8 cellular contexts compared by ENCODE assay signal in the genomic region with DNA sequence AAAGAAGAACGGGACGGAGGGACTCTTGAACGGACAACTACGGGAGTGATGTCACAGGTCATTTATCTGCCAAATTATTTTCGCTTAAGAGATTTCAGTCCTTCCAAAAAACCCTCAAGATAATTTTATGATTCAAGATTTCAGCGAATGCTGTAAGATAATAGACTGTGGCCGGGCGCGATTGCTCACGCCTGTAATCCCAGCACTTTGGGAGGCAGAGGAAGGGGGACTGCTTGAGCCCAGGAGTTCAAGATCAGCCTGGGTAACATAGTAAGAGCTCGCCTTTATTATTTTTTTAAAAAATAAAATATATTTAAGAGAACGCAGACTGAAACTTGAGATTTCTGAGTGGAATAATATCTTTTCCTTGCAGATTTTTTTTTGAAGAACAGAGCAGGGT. TPM values are rescaled to one million over a fixed set of nuclear protein-coding genes. Genes with fewer than 3 reads are reported as not detected.
DNase-seq lines count a peak whose midpoint lies in the region; ATAC-seq and TF ChIP-seq lines count a peak whose summit lies in the region.

No MANE protein-coding gene starts in this region.

- H3K4me1 Mint-ChIP-seq in endodermal cell (peaks cover 8% of the 10 kb centered on the region), nephron progenitor cell (peaks cover 10% of the 10 kb centered on the region)

- H3K9ac ChIP-seq in DND-41 (ENCODE audit: low read depth, low read length) (peak overlapping the region; percentile 88), endodermal cell (ENCODE audit: extremely low read depth, low read length, poor library complexity, severe bottlenecking) (peak overlapping the region; percentile 47)

- POLR2A ChIA-PET in OCI-LY7 (lab: Charles Lee): interaction anchor here (0.6 to 4.0 kb wide), 10 partner anchors 9 to 347 kb away, joined by 3 to 71 read pairs (median 8); a partner anchor contains a TSS

- H3K27ac Mint-ChIP-seq in endodermal cell (no peak overlapping the region), nephron progenitor cell (no peak overlapping the region)

- peaks cover 4% of the 10 kb centered on the region; the same call in 1 of the 2 replicates for H3K36me3 ChIP-seq in DND-41 (ENCODE audit: insufficient read depth, low read length)
- no peaks in the 10 kb centered on the region for H3K36me3 ChIP-seq in H7 (replicated peaks; ENCODE audit: control insufficient read depth, insufficient read depth, low read length)
- peaks cover 9% of the 10 kb centered on the region; the same call in 1 of the 2 replicates for H3K36me3 ChIP-seq in OCI-LY7 (ENCODE audit: insufficient read depth, low read length)
- no peaks in the 10 kb centered on the region for H3K36me3 ChIP-seq in endodermal cell (ENCODE audit: control insufficient read depth, insufficient read depth, low read length)

- H3K27me3 ChIP-seq in DND-41 (ENCODE audit: insufficient read depth, low read length, poor library complexity): no peaks in the 10 kb centered on the region
- H3K27me3 ChIP-seq in H7 (ENCODE audit: control insufficient read depth, insufficient read depth, low read length): no peaks in the 10 kb centered on the region
- H3K27me3 ChIP-seq in endodermal cell (ENCODE audit: control insufficient read depth, insufficient read depth, low read length, poor library complexity, severe bottlenecking): peaks cover 5% of the 10 kb centered on the region

- H3K4me3 Mint-ChIP-seq in endodermal cell: peak overlapping the region; percentile 74
- H3K4me3 Mint-ChIP-seq in nephron progenitor cell: peak overlapping the region; percentile 86

- H3K27ac ChIP-seq in DND-41 (ENCODE audit: low read length): peak overlapping the region; percentile 84
- peak overlapping the region; percentile 56 for H3K27ac ChIP-seq in OCI-LY7 (ENCODE audit: low read depth, low read length, poor library complexity, severe bottlenecking)
- no peak overlapping the region for H3K27ac ChIP-seq in endodermal cell (ENCODE audit: low read depth, low read length)

- CTCF ChIA-PET in OCI-LY7 (lab: Charles Lee; ENCODE audit: unreplicated experiment): interaction anchor here (1.1 to 1.3 kb wide), 2 partner anchors 13 to 18 kb away, joined by 3 read pairs; no protein-coding TSS in a partner anchor

- no peaks in the 10 kb centered on the region for H4K20me1 ChIP-seq in DND-41 (ENCODE audit: insufficient read depth, low read length)
- no peaks in the 10 kb centered on the region for H4K20me1 ChIP-seq in OCI-LY7 (ENCODE audit: insufficient read depth, low read length)

- H3K4me2 ChIP-seq in DND-41 (ENCODE audit: insufficient read depth, low read length) (peak overlapping the region; percentile 66), OCI-LY7 (ENCODE audit: low read length) (peak overlapping the region; percentile 98)

- H3K79me2 ChIP-seq in DND-41 (ENCODE audit: insufficient read depth, low read length): peaks cover 36% of the 10 kb centered on the region
- H3K79me2 ChIP-seq in OCI-LY7 (ENCODE audit: insufficient read depth, low read depth, low read length): peaks cover 21% of the 10 kb centered on the region

- H3K36me3 Mint-ChIP-seq in endodermal cell (ENCODE audit: low read depth) (peaks cover 3% of the 10 kb centered on the region), nephron progenitor cell (ENCODE audit: low read depth) (peaks cover 8% of the 10 kb centered on the region)

- H3K9me3 Mint-ChIP-seq in endodermal cell (peaks cover 8% of the 10 kb centered on the region), nephron progenitor cell (peaks cover 12% of the 10 kb centered on the region)

- 67 to 72% methylated on average over 5 to 11 of the region's 12 CpGs for WGBS in endodermal cell (ENCODE audit: insufficient coverage in 1 of 2, insufficient read length in 1 of 2), 2 experiments

- peak; percentile 53 for ATAC-seq in DND-41 (ENCODE audit: insufficient read depth, low read depth)

- peaks cover 3% of the 10 kb centered on the region for H3K27me3 Mint-ChIP-seq in endodermal cell (ENCODE audit: insufficient read depth)
- H3K27me3 Mint-ChIP-seq in nephron progenitor cell (ENCODE audit: low read depth, poor library complexity): peaks cover 25% of the 10 kb centered on the region

- H2AFZ ChIP-seq in DND-41 (ENCODE audit: low read depth, low read length) (peak overlapping the region; percentile 81), OCI-LY7 (ENCODE audit: low read length) (peak overlapping the region; percentile 65)

- peaks cover 25% of the 10 kb centered on the region for H3K4me1 ChIP-seq in DND-41 (ENCODE audit: insufficient read depth, low read length)
- peaks cover 18% of the 10 kb centered on the region for H3K4me1 ChIP-seq in OCI-LY7 (ENCODE audit: insufficient read depth, low read length, poor library complexity, severe bottlenecking)
- no peaks in the 10 kb centered on the region for H3K4me1 ChIP-seq in endodermal cell (ENCODE audit: control insufficient read depth, insufficient read depth, low read length)

- peak overlapping the region; percentile 49 to 67; a peak in 3 of 4 replicates for H3K4me3 ChIP-seq in DND-41 (ENCODE audit: low read depth in 1 of 2, low read length in 2 of 2)
- peak overlapping the region; percentile 86 for H3K4me3 ChIP-seq in H7 (ENCODE audit: insufficient read depth, low read depth, low read length)
- H3K4me3 ChIP-seq in OCI-LY7 (ENCODE audit: low read depth, low read length, poor library complexity, severe bottlenecking): peak overlapping the region; percentile 86
- peak overlapping the region; percentile 79 for H3K4me3 ChIP-seq in endodermal cell (ENCODE audit: low read length)

- TF ChIP-seq CTCF in DND-41 (IDR thresholded peaks at IDR 0.05; ENCODE audit: borderline replicate concordance, extremely low read depth, low read length, poor library complexity, severe bottlenecking): no peak
- no peak for TF ChIP-seq CTCF in OCI-LY7 (conservative IDR thresholded peaks at IDR 0.05; ENCODE audit: low read length)
- no peak for TF ChIP-seq CTCF in endodermal cell (conservative IDR thresholded peaks at IDR 0.05)
- TF ChIP-seq CTCF in nephron progenitor cell (IDR thresholded peaks at IDR 0.05): no peak

- intact Hi-C loops in OCI-LY7 (cut with micrococcal nuclease; ENCODE audit: unreplicated experiment): loop anchor here (1.0 kb wide), 1 partner anchor 16 kb away; no protein-coding TSS in a partner anchor

- BruUV-seq in OCI-LY7 (replicated peaks; lab: Mats Ljungman, UMichigan): no TSS peak

- DNase-seq in DND-41 (no peak), H7 (no peak), OCI-LY7 (ENCODE audit: low spot score) (no peak), endodermal cell (no peak), nephron progenitor cell (no peak), NCI-H774 (lab: John Stamatoyannopoulos, UW) (no peak), HT-29 (ENCODE audit: low spot score) (no peak)
- DNase-seq in activated CD4-positive, CD25-positive, alpha-beta regulatory T cell treated with anti-CD3 and anti-CD28 coated beads, Interleukin-2, amount 50 U/mL, for 72 hours: no peak

- H3K9me3 ChIP-seq in DND-41 (ENCODE audit: insufficient read depth, low read length, severe bottlenecking) (no peaks in the 10 kb centered on the region), OCI-LY7 (ENCODE audit: low read length) (no peaks in the 10 kb centered on the region), endodermal cell (ENCODE audit: control insufficient read depth, low read length) (no peaks in the 10 kb centered on the region)

- H3K9me2 ChIP-seq in OCI-LY7 (ENCODE audit: insufficient read depth, low read length): no peaks in the 10 kb centered on the region

RNA-seq across cellular contexts. Expression of a gene that starts 0.6 kb away (rescaled TPM):
- 5.1 and 8.2 TPM in 2 replicates for total RNA-seq in H7 (2014; rRNA removed; shearing (Covaris generic))
- total RNA-seq in OCI-LY7 (2014; rRNA removed; shearing (Covaris generic)): 5.0 and 7.5 TPM in 2 replicates
- total RNA-seq in OCI-LY7 (2022): 16.1 and 17.4 TPM in 2 replicates
- 1 to 10 TPM in 1 of 2 donors, not detected in 1; 6.5 TPM for total RNA-seq in endodermal cell
- polyA plus RNA-seq in endodermal cell (2013, experiment 1 of 2): 11.1 TPM
- polyA plus RNA-seq in endodermal cell (2013, experiment 2 of 2): 11.3 TPM
- total RNA-seq in HT-29 (2014; rRNA removed; shearing (Covaris generic)): 4.7 and 5.9 TPM in 2 replicates

RNA-seq across cellular contexts. Expression of a gene that starts 5.9 kb away (rescaled TPM):
- total RNA-seq in H7 (2014; rRNA removed; shearing (Covaris generic)): 15.1 and 21.9 TPM in 2 replicates
- 22.8 and 23.1 TPM in 2 replicates for total RNA-seq in OCI-LY7 (2014; rRNA removed; shearing (Covaris generic))
- total RNA-seq in OCI-LY7 (2022) (34.2 and 35.4 TPM in 2 replicates), endodermal cell (10 to 100 TPM; 19.9 to 22.0 TPM)
- polyA plus RNA-seq in endodermal cell (2013, experiment 1 of 2): 22.4 TPM
- 23.0 TPM for polyA plus RNA-seq in endodermal cell (2013, experiment 2 of 2)
- total RNA-seq in HT-29 (2014; rRNA removed; shearing (Covaris generic)): 6.5 and 9.1 TPM in 2 replicates

RNA-seq across cellular contexts. Expression of a gene that starts 25.9 kb away (rescaled TPM):
- 22.0 and 26.5 TPM in 2 replicates for total RNA-seq in H7 (2014; rRNA removed; shearing (Covaris generic))
- total RNA-seq in OCI-LY7 (2014; rRNA removed; shearing (Covaris generic)): 17.2 and 18.4 TPM in 2 replicates
- total RNA-seq in OCI-LY7 (2022) (30.1 and 32.6 TPM in 2 replicates), endodermal cell (10 to 100 TPM; 19.8 to 21.8 TPM)
- 21.6 TPM for polyA plus RNA-seq in endodermal cell (2013, experiment 1 of 2)
- 20.5 TPM for polyA plus RNA-seq in endodermal cell (2013, experiment 2 of 2)
- 6.0 and 6.3 TPM in 2 replicates for total RNA-seq in HT-29 (2014; rRNA removed; shearing (Covaris generic))

RNA-seq across cellular contexts. Expression of a gene that starts 54.9 kb away (rescaled TPM):
- total RNA-seq in H7 (2014; rRNA removed; shearing (Covaris generic)): 259 and 325 TPM in 2 replicates
- total RNA-seq in OCI-LY7 (2014; rRNA removed; shearing (Covaris generic)): 229 and 240 TPM in 2 replicates
- total RNA-seq in OCI-LY7 (2022) (332 and 375 TPM in 2 replicates), endodermal cell (100 to 1,000 TPM; 279 to 281 TPM)
- polyA plus RNA-seq in endodermal cell (2013, experiment 1 of 2): 248 TPM
- polyA plus RNA-seq in endodermal cell (2013, experiment 2 of 2): 227 TPM
- total RNA-seq in HT-29 (2014; rRNA removed; shearing (Covaris generic)): 71.3 and 82.8 TPM in 2 replicates
